ENCODE assay signal across 20 cellular contexts in the genomic region with DNA sequence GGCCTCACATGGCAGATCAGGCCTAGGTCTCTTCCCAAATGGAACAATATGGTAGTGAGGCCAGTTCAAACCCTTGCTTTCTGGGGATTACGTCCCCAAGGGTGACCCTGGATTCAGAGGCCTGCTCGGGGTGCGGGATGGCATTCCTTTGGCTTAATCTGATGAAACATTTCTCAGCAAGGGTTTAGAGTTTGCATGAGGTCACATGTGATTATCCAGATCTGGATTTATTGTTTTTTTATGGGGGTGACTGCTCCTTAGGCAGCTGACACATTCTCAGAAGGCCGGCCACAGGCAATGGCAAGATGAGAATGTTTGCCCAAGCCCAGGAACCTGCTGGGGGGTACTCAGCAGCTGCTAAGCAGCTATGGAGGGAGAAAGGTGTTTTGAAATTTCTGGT. TPM values are rescaled to one million over a fixed set of nuclear protein-coding genes. Genes with fewer than 3 reads are reported as not detected.
DNase-seq lines count a peak whose midpoint lies in the region; ATAC-seq and TF ChIP-seq lines count a peak whose summit lies in the region.
"Had no signal": no experiment of that assay in that cellular context is flagged by ENCODE, and none has a peak within 500 bp of the region (broad histone marks: within the 10 kb centered on the region; RNA-seq: fewer than 3 reads in every experiment).

No MANE protein-coding gene starts in this region.

- no peak for DNase-seq in activated naive CD4-positive, alpha-beta T cell (lab: John Stamatoyannopoulos, UW)
- DNase-seq in RWPE1 (ENCODE audit: low spot score) (no peak), esophagus squamous epithelium (lab: John Stamatoyannopoulos, UW) (no peak), mesenteric fat pad (ENCODE audit: low spot score) (no peak), HuH-7.5 (ENCODE audit: low spot score) (no peak)
- no peak for DNase-seq in naive thymus-derived CD4-positive, alpha-beta T cell
- DNase-seq: activated CD8-positive, alpha-beta memory T cell treated with anti-CD3 and anti-CD28 coated beads for 24 hours; activated naive CD8-positive, alpha-beta T cell treated with anti-CD3 and anti-CD28 coated beads, Interleukin-2, amount 50 U/mL, for 24 hours; DMS53; effector memory CD8-positive, alpha-beta T cell; NCI-H1105; NCI-H526 had no signal

- H3K27me3 Mint-ChIP-seq in activated naive CD4-positive, alpha-beta T cell treated with anti-CD3 and anti-CD28 coated beads, Interleukin-2, amount 50 U/mL, for 24 hours, result no peaks in the 10 kb centered on the region
- H3K27me3 Mint-ChIP-seq in naive thymus-derived CD4-positive, alpha-beta T cell, result no peaks in the 10 kb centered on the region
- H3K27me3 Mint-ChIP-seq: activated naive CD8-positive, alpha-beta T cell treated with anti-CD3 and anti-CD28 coated beads, Interleukin-2, amount 50 U/mL, for 24 hours; effector memory CD8-positive, alpha-beta T cell; progenitor cell of endocrine pancreas; stimulated activated naive CD8-positive, alpha-beta T cell treated with anti-CD3 and anti-CD28 coated beads, Interleukin-15, Interleukin-2, amounts not matched to agents 100 ng/mL and 50 ng/mL, for 24 hours had no signal

- H3K27me3 ChIP-seq in esophagus squamous epithelium, result no peaks in the 10 kb centered on the region
- no peaks in the 10 kb centered on the region for H3K27me3 ChIP-seq in naive thymus-derived CD4-positive, alpha-beta T cell (ENCODE audit: control insufficient read depth in 2 of 2, insufficient read depth in 2 of 2, low read length in 2 of 2)
- H3K27me3 ChIP-seq: tibial nerve had no signal

- no peak for ATAC-seq in GM19351 (IDR thresholded peaks at IDR 0.05; ENCODE audit: unreplicated experiment)
- ATAC-seq in naive thymus-derived CD4-positive, alpha-beta T cell, result no peak
- ATAC-seq: activated naive CD8-positive, alpha-beta T cell treated with anti-CD3 and anti-CD28 coated beads, Interleukin-2, amount 50 U/mL, for 24 hours; effector memory CD8-positive, alpha-beta T cell; left lobe of liver had no signal

- POLR2A ChIA-PET in RWPE1 (lab: Yijun Ruan, JAX; ENCODE audit: low non-redundant PET), result no interaction called here
- POLR2A ChIA-PET in naive thymus-derived CD4-positive, alpha-beta T cell (lab: Charles Lee), result interaction anchor here (0.5 kb wide), 1 partner anchor 16 kb away, joined by 3 read pairs; no protein-coding TSS in a partner anchor

- no peak overlapping the region for H3K27ac Mint-ChIP-seq in activated naive CD4-positive, alpha-beta T cell treated with anti-CD3 and anti-CD28 coated beads, Interleukin-2, amount 50 U/mL, for 24 hours
- peak overlapping the region in 3 of 9 donors; percentile 65 to 66 (median 66) for H3K27ac Mint-ChIP-seq in naive thymus-derived CD4-positive, alpha-beta T cell

- 51 to 66% methylated on average over 3 to 4 of the region's 4 CpGs for WGBS in esophagus squamous epithelium, 2 donors

- H3K9me3 Mint-ChIP-seq in activated naive CD4-positive, alpha-beta T cell treated with anti-CD3 and anti-CD28 coated beads, Interleukin-2, amount 50 U/mL, for 24 hours, result no peaks in the 10 kb centered on the region
- H3K9me3 Mint-ChIP-seq in naive thymus-derived CD4-positive, alpha-beta T cell, result no peaks in the 10 kb centered on the region
- H3K9me3 Mint-ChIP-seq: activated naive CD8-positive, alpha-beta T cell treated with anti-CD3 and anti-CD28 coated beads, Interleukin-2, amount 50 U/mL, for 24 hours; CD14-positive monocyte; effector memory CD8-positive, alpha-beta T cell; stimulated activated naive CD8-positive, alpha-beta T cell treated with anti-CD3 and anti-CD28 coated beads, Interleukin-15, Interleukin-2, amounts not matched to agents 100 ng/mL and 50 ng/mL, for 24 hours had no signal

- peaks cover 4 to 34% (median 17%) of the 10 kb centered on the region in 3 donors for H3K4me1 ChIP-seq in esophagus squamous epithelium
- peaks cover 43 to 71% of the 10 kb centered on the region in 2 donors for H3K4me1 ChIP-seq in naive thymus-derived CD4-positive, alpha-beta T cell (ENCODE audit: control insufficient read depth in 2 of 2, insufficient read depth in 2 of 2, low read length in 2 of 2)
- H3K4me1 ChIP-seq: tibial nerve had no signal

- no peaks in the 10 kb centered on the region for H3K9me3 ChIP-seq in esophagus squamous epithelium
- H3K9me3 ChIP-seq in naive thymus-derived CD4-positive, alpha-beta T cell (ENCODE audit: control insufficient read depth in 2 of 3, low read length in 3 of 3), result no peaks in the 10 kb centered on the region
- H3K9me3 ChIP-seq: tibial nerve had no signal

- H3K4me3 Mint-ChIP-seq in activated naive CD4-positive, alpha-beta T cell treated with anti-CD3 and anti-CD28 coated beads, Interleukin-2, amount 50 U/mL, for 24 hours, result peak overlapping the region; percentile 41
- H3K4me3 Mint-ChIP-seq in naive thymus-derived CD4-positive, alpha-beta T cell, result peak overlapping the region in 2 of 10 donors; percentile 10 to 43
- H3K4me3 Mint-ChIP-seq: activated naive CD8-positive, alpha-beta T cell treated with anti-CD3 and anti-CD28 coated beads, Interleukin-2, amount 50 U/mL, for 24 hours; CD14-positive monocyte; stimulated activated naive CD8-positive, alpha-beta T cell treated with anti-CD3 and anti-CD28 coated beads, Interleukin-15, Interleukin-2, amounts not matched to agents 100 ng/mL and 50 ng/mL, for 24 hours had no signal

- no peak overlapping the region for H3K4me3 ChIP-seq in esophagus squamous epithelium
- no peak overlapping the region for H3K4me3 ChIP-seq in naive thymus-derived CD4-positive, alpha-beta T cell (ENCODE audit: low read length)
- H3K4me3 ChIP-seq: smooth muscle cell, tibial nerve had no signal

- H3K27ac ChIP-seq in RWPE1, result peak overlapping the region; percentile 4; the same call in 1 of the 2 replicates
- H3K27ac ChIP-seq in esophagus squamous epithelium, result peak overlapping the region; percentile 21 to 70 (median 42)
- H3K27ac ChIP-seq in naive thymus-derived CD4-positive, alpha-beta T cell (ENCODE audit: low read depth, low read length), result no peak overlapping the region
- H3K27ac ChIP-seq: tibial nerve had no signal

- peaks cover 81% of the 10 kb centered on the region for H3K4me1 Mint-ChIP-seq in activated naive CD4-positive, alpha-beta T cell treated with anti-CD3 and anti-CD28 coated beads, Interleukin-2, amount 50 U/mL, for 24 hours
- peaks cover 37 to 86% (median 73%) of the 10 kb centered on the region in 7 donors for H3K4me1 Mint-ChIP-seq in naive thymus-derived CD4-positive, alpha-beta T cell

- intact Hi-C loops in esophagus squamous epithelium (cut with DNase I), result no loop called here
- intact Hi-C loops in naive thymus-derived CD4-positive, alpha-beta T cell (cut with micrococcal nuclease), result loop anchor here in 1 of 2 donors (10.0 kb wide), 2 partner anchors 666 to 796 kb away; no protein-coding TSS in a partner anchor

- TF ChIP-seq POLR2A in esophagus squamous epithelium (IDR thresholded peaks at IDR 0.05), result no peak

- H3K36me3 Mint-ChIP-seq in activated naive CD4-positive, alpha-beta T cell treated with anti-CD3 and anti-CD28 coated beads, Interleukin-2, amount 50 U/mL, for 24 hours, result no peaks in the 10 kb centered on the region
- peaks cover 0 to 15% (median 0%) of the 10 kb centered on the region in 5 donors for H3K36me3 Mint-ChIP-seq in naive thymus-derived CD4-positive, alpha-beta T cell

- TF ChIP-seq CTCF in RWPE1 (conservative IDR thresholded peaks at IDR 0.05; ENCODE audit: low read depth), result no peak
- TF ChIP-seq CTCF in esophagus squamous epithelium (IDR thresholded peaks at IDR 0.05), result no peak

- H3K36me3 ChIP-seq in esophagus squamous epithelium, result no peaks in the 10 kb centered on the region
- H3K36me3 ChIP-seq in naive thymus-derived CD4-positive, alpha-beta T cell (ENCODE audit: control insufficient read depth in 2 of 3, insufficient read depth in 3 of 3, low read length in 3 of 3), result no peaks in the 10 kb centered on the region
- H3K36me3 ChIP-seq: tibial nerve had no signal

- CTCF ChIA-PET in RWPE1 (lab: Yijun Ruan, JAX), result no interaction called here
- CTCF ChIA-PET in naive thymus-derived CD4-positive, alpha-beta T cell (lab: Charles Lee), result no interaction called here

RNA-seq across cellular contexts. Expression of gene FUCA2, which starts 37.7 kb away (rescaled TPM):
- total RNA-seq in esophagus squamous epithelium (10 to 100 TPM; 10.5 to 21.6 (median 18.4) TPM), mesenteric fat pad (64.7 TPM)
- total RNA-seq in naive thymus-derived CD4-positive, alpha-beta T cell, result 10 to 100 TPM in 2 of 5 experiments, 1 to 10 TPM in 3; 5.3 to 14.9 (median 6.7) TPM
- polyA plus RNA-seq in naive thymus-derived CD4-positive, alpha-beta T cell, result 1 to 10 TPM; 4.4 to 5.4 TPM
